19 cellular contexts compared by ENCODE assay signal in genomic region chr22:29787371-29787980, GRCh38. TPM values are rescaled to one million over a fixed set of nuclear protein-coding genes. Genes with fewer than 3 reads are reported as not detected.
DNase-seq lines count a peak whose midpoint lies in the region; ATAC-seq and TF ChIP-seq lines count a peak whose summit lies in the region.
"Had no signal": no experiment of that assay in that cellular context is flagged by ENCODE, and none has a peak within 500 bp of the region (broad histone marks: within the 10 kb centered on the region; RNA-seq: fewer than 3 reads in every experiment).

No MANE protein-coding gene starts in this region.

- no peak overlapping the region for H3K4me3 Mint-ChIP-seq in activated T-cell treated with anti-CD3 and anti-CD28 coated beads, Interleukin-2, amount 50 U/mL, for 24 hours
- no peak overlapping the region for H3K4me3 Mint-ChIP-seq in activated T-cell treated with anti-CD3 and anti-CD28 coated beads, Interleukin-2, amount 50 U/mL, for 72 hours
- no peak overlapping the region for H3K4me3 Mint-ChIP-seq in mesothelial cell of epicardium
- peak overlapping the region; percentile 41 for H3K4me3 Mint-ChIP-seq in type B pancreatic cell
- H3K4me3 Mint-ChIP-seq: activated CD4-positive, alpha-beta T cell treated with anti-CD3 and anti-CD28 coated beads, Interleukin-2, amount 10 ng/mL, durations not matched to agents 7 days and 5 days; activated naive CD4-positive, alpha-beta T cell treated with anti-CD3 and anti-CD28 coated beads for 36 hours had no signal

- 82% methylated on average over 7 of the region's 9 CpGs for WGBS in mammary epithelial cell (ENCODE audit: low coverage, missing lambda C conversion rate)

- H3K27ac ChIP-seq in mammary epithelial cell (ENCODE audit: insufficient read depth, low read depth, low read length) (no peak overlapping the region), MM.1S (ENCODE audit: low read length) (no peak overlapping the region)
- H3K27ac ChIP-seq: sigmoid colon had no signal

- DNase-seq in activated T-cell treated with anti-CD3 and anti-CD28 coated beads, Interleukin-2, amount 50 U/mL, for 24 hours, result no peak
- DNase-seq in activated T-cell treated with anti-CD3 and anti-CD28 coated beads, Interleukin-2, amount 50 U/mL, for 72 hours, result no peak
- DNase-seq in mammary epithelial cell (peak; percentile 41), mesothelial cell of epicardium (ENCODE audit: low spot score in 2 of 2, unreplicated experiment in 2 of 2) (no peak), type B pancreatic cell (ENCODE audit: extremely low spot score, unreplicated experiment) (no peak), MM.1S (no peak), MG63 (no peak)
- DNase-seq: 8988T; activated CD4-positive, alpha-beta T cell treated with anti-CD3 and anti-CD28 coated beads, Interleukin-2, amount 10 ng/mL, durations not matched to agents 7 days and 5 days; activated naive CD4-positive, alpha-beta T cell treated with anti-CD3 and anti-CD28 coated beads for 36 hours; BE2C; cortex of kidney; foreskin melanocyte; Karpas-422; left cardiac atrium; mucosa of descending colon; nucleus accumbens; sigmoid colon had no signal

- BruUV-seq in mammary epithelial cell (replicated peaks; lab: Mats Ljungman, UMichigan), result no TSS peak

- H3K4me2 ChIP-seq in mammary epithelial cell (ENCODE audit: insufficient read depth, low read depth, low read length) (no peak overlapping the region), MM.1S (ENCODE audit: low read depth, low read length) (no peak overlapping the region)

- H4K20me1 ChIP-seq in mammary epithelial cell (ENCODE audit: insufficient read depth, low read length) (no peaks in the 10 kb centered on the region), MM.1S (ENCODE audit: insufficient read depth, low read length) (no peaks in the 10 kb centered on the region)

- H3K4me3 ChIP-seq in mammary epithelial cell (replicated peaks in 1 of 3; ENCODE audit: insufficient read depth in 1 of 3, low read depth in 2 of 3, low read length in 3 of 3) (no peak overlapping the region), MM.1S (ENCODE audit: low read length) (no peak overlapping the region), MG63 (no peak overlapping the region)
- H3K4me3 ChIP-seq: mucosa of descending colon, sigmoid colon had no signal

- peak overlapping the region; percentile 9 for H3K27ac Mint-ChIP-seq in activated T-cell treated with anti-CD3 and anti-CD28 coated beads, Interleukin-2, amount 50 U/mL, for 24 hours
- H3K27ac Mint-ChIP-seq in activated T-cell treated with anti-CD3 and anti-CD28 coated beads, Interleukin-2, amount 50 U/mL, for 72 hours, result no peak overlapping the region
- H3K27ac Mint-ChIP-seq in mesothelial cell of epicardium (peak overlapping the region; percentile 37), type B pancreatic cell (peak overlapping the region; percentile 62)
- H3K27ac Mint-ChIP-seq: activated CD4-positive, alpha-beta T cell treated with anti-CD3 and anti-CD28 coated beads, Interleukin-2, amount 10 ng/mL, durations not matched to agents 7 days and 5 days; activated naive CD4-positive, alpha-beta T cell treated with anti-CD3 and anti-CD28 coated beads for 36 hours had no signal

- no peaks in the 10 kb centered on the region for H3F3A ChIP-seq in MM.1S (ENCODE audit: insufficient read depth, low read length)

- H3K4me1 ChIP-seq in mammary epithelial cell (ENCODE audit: insufficient read depth, low read length) (peaks cover 4% of the 10 kb centered on the region), MM.1S (ENCODE audit: low read length) (no peaks in the 10 kb centered on the region)
- H3K4me1 ChIP-seq: BE2C had no signal

- H3K27me3 ChIP-seq in mammary epithelial cell (ENCODE audit: insufficient read depth, low read length) (no peaks in the 10 kb centered on the region), MM.1S (replicated peaks; ENCODE audit: insufficient read depth, low read length) (no peaks in the 10 kb centered on the region), MG63 (no peaks in the 10 kb centered on the region)
- H3K27me3 ChIP-seq: BE2C, sigmoid colon had no signal

- H3K36me3 Mint-ChIP-seq in activated T-cell treated with anti-CD3 and anti-CD28 coated beads, Interleukin-2, amount 50 U/mL, for 24 hours (ENCODE audit: low read depth), result peaks cover 56% of the 10 kb centered on the region
- peaks cover 0 to 6% of the 10 kb centered on the region in 2 donors for H3K36me3 Mint-ChIP-seq in activated T-cell treated with anti-CD3 and anti-CD28 coated beads, Interleukin-2, amount 50 U/mL, for 72 hours (ENCODE audit: insufficient read depth in 2 of 2)
- H3K36me3 Mint-ChIP-seq in mesothelial cell of epicardium (peaks cover 42% of the 10 kb centered on the region), type B pancreatic cell (peaks cover 15% of the 10 kb centered on the region)

- H3K79me2 ChIP-seq in mammary epithelial cell (ENCODE audit: insufficient read depth, low read length) (no peaks in the 10 kb centered on the region), MM.1S (ENCODE audit: low read length) (no peaks in the 10 kb centered on the region)

- H3K9ac ChIP-seq in mammary epithelial cell (ENCODE audit: insufficient read depth, low read length) (no peak overlapping the region), MM.1S (ENCODE audit: low read length) (no peak overlapping the region)

- peaks cover 7% of the 10 kb centered on the region for H3K36me3 ChIP-seq in mammary epithelial cell (ENCODE audit: insufficient read depth, low read length)
- 0 out of 2 replicates have a peak, but pooled peaks cover 3% of the 10 kb centered on the region for H3K36me3 ChIP-seq in MM.1S (replicated peaks; ENCODE audit: insufficient read depth, low read length)
- peaks cover 18% of the 10 kb centered on the region for H3K36me3 ChIP-seq in MG63

- H3K9me3 ChIP-seq in mammary epithelial cell (replicated peaks; ENCODE audit: insufficient read depth, low read length) (no peaks in the 10 kb centered on the region), MM.1S (replicated peaks; ENCODE audit: insufficient read depth, low read length) (no peaks in the 10 kb centered on the region), MG63 (no peaks in the 10 kb centered on the region)
- H3K9me3 ChIP-seq: BE2C, mucosa of descending colon, sigmoid colon had no signal

- TF ChIP-seq CTCF in mammary epithelial cell (conservative IDR thresholded peaks at IDR 0.05 in 1 of 2, IDR thresholded peaks at IDR 0.05 in 1 of 2; ENCODE audit: extremely low read depth in 1 of 2, insufficient read depth in 1 of 2, low read depth in 1 of 2, low read length in 2 of 2) (no peak), mesothelial cell of epicardium (IDR thresholded peaks at IDR 0.05; ENCODE audit: unreplicated experiment) (no peak), type B pancreatic cell (conservative IDR thresholded peaks at IDR 0.05) (no peak), MM.1S (IDR thresholded peaks at IDR 0.05; ENCODE audit: low read length) (no peak)

- H3K9me2 ChIP-seq in MM.1S (replicated peaks; ENCODE audit: insufficient read depth, low read length), result no peaks in the 10 kb centered on the region

- ATAC-seq in activated T-cell treated with anti-CD3 and anti-CD28 coated beads, Interleukin-2, amount 50 U/mL, for 72 hours (replicated peaks in 1 of 2), result no peak
- ATAC-seq in HG03175 (IDR thresholded peaks at IDR 0.05; ENCODE audit: unreplicated experiment), result no peak
- ATAC-seq: left cardiac atrium, mucosa of descending colon had no signal

- intact Hi-C loops in mammary epithelial cell (cut with micrococcal nuclease), result no loop called here

- no peaks in the 10 kb centered on the region for H3K4me1 Mint-ChIP-seq in activated T-cell treated with anti-CD3 and anti-CD28 coated beads, Interleukin-2, amount 50 U/mL, for 24 hours (ENCODE audit: low read depth)
- H3K4me1 Mint-ChIP-seq in activated T-cell treated with anti-CD3 and anti-CD28 coated beads, Interleukin-2, amount 50 U/mL, for 72 hours (ENCODE audit: low read depth), result no peaks in the 10 kb centered on the region
- H3K4me1 Mint-ChIP-seq in mesothelial cell of epicardium (peaks cover 11% of the 10 kb centered on the region), type B pancreatic cell (ENCODE audit: unreplicated experiment) (peaks cover 18% of the 10 kb centered on the region)
- H3K4me1 Mint-ChIP-seq: activated CD4-positive, alpha-beta T cell treated with anti-CD3 and anti-CD28 coated beads, Interleukin-2, amount 10 ng/mL, durations not matched to agents 7 days and 5 days had no signal

- no peaks in the 10 kb centered on the region for H3K27me3 Mint-ChIP-seq in activated T-cell treated with anti-CD3 and anti-CD28 coated beads, Interleukin-2, amount 50 U/mL, for 24 hours
- H3K27me3 Mint-ChIP-seq in activated T-cell treated with anti-CD3 and anti-CD28 coated beads, Interleukin-2, amount 50 U/mL, for 72 hours (ENCODE audit: low read depth), result no peaks in the 10 kb centered on the region
- H3K27me3 Mint-ChIP-seq in mesothelial cell of epicardium (ENCODE audit: low read depth) (no peaks in the 10 kb centered on the region), type B pancreatic cell (no peaks in the 10 kb centered on the region)
- H3K27me3 Mint-ChIP-seq: activated CD4-positive, alpha-beta T cell treated with anti-CD3 and anti-CD28 coated beads, Interleukin-2, amount 10 ng/mL, durations not matched to agents 7 days and 5 days had no signal

- no peaks in the 10 kb centered on the region for H3K9me3 Mint-ChIP-seq in activated T-cell treated with anti-CD3 and anti-CD28 coated beads, Interleukin-2, amount 50 U/mL, for 24 hours
- no peaks in the 10 kb centered on the region for H3K9me3 Mint-ChIP-seq in activated T-cell treated with anti-CD3 and anti-CD28 coated beads, Interleukin-2, amount 50 U/mL, for 72 hours
- H3K9me3 Mint-ChIP-seq in mesothelial cell of epicardium (no peaks in the 10 kb centered on the region), type B pancreatic cell (no peaks in the 10 kb centered on the region)
- H3K9me3 Mint-ChIP-seq: activated CD4-positive, alpha-beta T cell treated with anti-CD3 and anti-CD28 coated beads, Interleukin-2, amount 10 ng/mL, durations not matched to agents 7 days and 5 days; activated naive CD4-positive, alpha-beta T cell treated with anti-CD3 and anti-CD28 coated beads for 36 hours had no signal

- in situ Hi-C loops in mammary epithelial cell (cut with MboI; ENCODE audit: low sequenced_read_pairs in 2 of 2), result no loop called here

- H2AFZ ChIP-seq in mammary epithelial cell (ENCODE audit: low read depth, low read length) (no peak overlapping the region), MM.1S (ENCODE audit: low read length) (no peak overlapping the region)

- CTCF ChIA-PET in mammary epithelial cell (lab: Charles Lee; ENCODE audit: low non-redundant PET), result no interaction called here

- dilution Hi-C loops in mammary epithelial cell (cut with HindIII; ENCODE audit: low sequenced_read_pairs), result no loop called here

RNA-seq across cellular contexts. Expression of gene UQCR10, which starts 20.3 kb away (rescaled TPM):
- total RNA-seq in activated T-cell treated with anti-CD3 and anti-CD28 coated beads, Interleukin-2, amount 50 U/mL, for 72 hours, result 10 to 100 TPM; 62.4 to 63.4 TPM
- 10 to 100 TPM; 49.3 to 95.2 TPM for total RNA-seq in mammary epithelial cell
- polyA plus RNA-seq in mammary epithelial cell, result 178 TPM
- 76.8 TPM for polyA minus RNA-seq in mammary epithelial cell
- total RNA-seq in mesothelial cell of epicardium, result 72.9 to 88.1 TPM (median 76.6 TPM) in 3 replicates
- 137 and 155 TPM in 2 replicates for total RNA-seq in type B pancreatic cell (ENCODE audit: low replicate concordance)
- 46.4 and 71.1 TPM in 2 replicates for total RNA-seq in MG63 (2014; rRNA removed; shearing (Covaris generic); ENCODE audit: low replicate concordance)

RNA-seq across cellular contexts. Expression of gene ZMAT5, which starts 20.7 kb away (rescaled TPM):
- 10 to 100 TPM; 29.1 to 34.4 TPM for total RNA-seq in activated T-cell treated with anti-CD3 and anti-CD28 coated beads, Interleukin-2, amount 50 U/mL, for 72 hours
- total RNA-seq in mammary epithelial cell (10 to 100 TPM; 15.3 to 15.5 TPM), mesothelial cell of epicardium (16.5 to 18.8 TPM (median 17.1 TPM) in 3 replicates), type B pancreatic cell (ENCODE audit: low replicate concordance) (19.0 and 19.2 TPM in 2 replicates)
- polyA plus RNA-seq in mammary epithelial cell, result 15.1 TPM
- 11.3 TPM for polyA minus RNA-seq in mammary epithelial cell
- 33.2 and 38.9 TPM in 2 replicates for total RNA-seq in MG63 (2014; rRNA removed; shearing (Covaris generic); ENCODE audit: low replicate concordance)

RNA-seq across cellular contexts. Expression of gene ASCC2, which starts 50.6 kb away (rescaled TPM):
- total RNA-seq in activated T-cell treated with anti-CD3 and anti-CD28 coated beads, Interleukin-2, amount 50 U/mL, for 72 hours, result 10 to 100 TPM; 77.7 to 81.7 TPM
- total RNA-seq in mammary epithelial cell (10 to 100 TPM; 41.3 to 72.2 TPM), mesothelial cell of epicardium (53.4 to 58.2 TPM (median 57.1 TPM) in 3 replicates), type B pancreatic cell (ENCODE audit: low replicate concordance) (47.6 and 58.4 TPM in 2 replicates)
- polyA plus RNA-seq in mammary epithelial cell, result 41.7 TPM
- polyA minus RNA-seq in mammary epithelial cell, result 155 TPM
- total RNA-seq in MG63 (2014; rRNA removed; shearing (Covaris generic); ENCODE audit: low replicate concordance), result 36.2 and 37.8 TPM in 2 replicates
